Comparison of ENCODE assay signal across 16 cellular contexts in genomic region chr5:89230178-89230577, GRCh38.
DNase-seq lines count a peak whose midpoint lies in the region; ATAC-seq, FAIRE-seq and TF ChIP-seq lines count a peak whose summit lies in the region.
"Had no signal": no experiment of that assay in that cellular context is flagged by ENCODE, and none has a peak within 500 bp of the region (broad histone marks: within the 10 kb centered on the region; RNA-seq: fewer than 3 reads in every experiment).

No MANE protein-coding gene starts in this region.

- H3K4me2 ChIP-seq in GM12878 (ENCODE audit: control insufficient read depth, insufficient read depth) (no peak overlapping the region), neuronal stem cell (ENCODE audit: insufficient read depth, low read length, poor library complexity, severe bottlenecking) (no peak overlapping the region)

- H3K4me3 ChIP-seq in GM12865 (ENCODE audit: low read depth, low read length), result no peak overlapping the region
- H3K4me3 ChIP-seq in GM12878, result no peak overlapping the region
- no peak overlapping the region for H3K4me3 ChIP-seq in neuronal stem cell (ENCODE audit: low read length in 2 of 2)
- H3K4me3 ChIP-seq in MG63, result no peak overlapping the region
- H3K4me3 ChIP-seq: GM23248 had no signal

- CTCF ChIA-PET in GM12878 (lab: Yijun Ruan, JAX), result interaction anchor here (0.9 to 4.7 kb wide), 3 partner anchors 13 to 500 kb away, joined by 3 to 20 read pairs (median 3); no protein-coding TSS in a partner anchor

- no peaks in the 10 kb centered on the region for H3K79me2 ChIP-seq in GM12878 (ENCODE audit: control insufficient read depth, insufficient read depth, low read length)

- intact Hi-C loops in GM12878 (cut with micrococcal nuclease; ENCODE audit: unreplicated experiment), result loop anchor here (5.0 kb wide), 3 partner anchors 52 to 403 kb away; no protein-coding TSS in a partner anchor

- DNase-seq in GM12865 (ENCODE audit: low read depth) (peak; percentile 9), GM12878 (ENCODE audit: low read depth, low spot score) (no peak), neuronal stem cell (ENCODE audit: low spot score) (no peak), NOMO-1 treated with dmso at 0.1 percent for 144 hours (lab: John Stamatoyannopoulos, UW; ENCODE audit: unreplicated experiment) (no peak), MG63 (no peak)
- no peak for DNase-seq in stimulated activated naive CD8-positive, alpha-beta T cell treated with anti-CD3 and anti-CD28 coated beads, Interleukin-15, amount 100 ng/mL, for 72 hours
- DNase-seq in activated CD4-positive, alpha-beta T cell treated with anti-CD3 and anti-CD28 coated beads, Interleukin-2, amount 50 U/mL, for 48 hours, result no peak
- DNase-seq: C1 segment of cervical spinal cord; Calu3; CD4-positive, alpha-beta T cell; DMS 273 treated with DMSO at 0.1 percent for 48 hours; GM23248; H7 had no signal

- no peak overlapping the region for H2BK120ac ChIP-seq in neuronal stem cell (ENCODE audit: low read depth, low read length)

- no peaks in the 10 kb centered on the region for H3K79me1 ChIP-seq in neuronal stem cell (ENCODE audit: low read depth, low read length)

- H3K36me3 ChIP-seq in GM12878 (ENCODE audit: control insufficient read depth in 2 of 2, insufficient read depth in 2 of 2, low read length in 1 of 2) (no peaks in the 10 kb centered on the region), neuronal stem cell (replicated peaks in 1 of 2; ENCODE audit: control insufficient read depth in 2 of 2, insufficient read depth in 2 of 2, low read length in 2 of 2) (no peaks in the 10 kb centered on the region), MG63 (no peaks in the 10 kb centered on the region)

- H3K4me1 Mint-ChIP-seq in stimulated activated naive CD8-positive, alpha-beta T cell treated with anti-CD3 and anti-CD28 coated beads, Interleukin-15, amount 100 ng/mL, for 72 hours, result no peaks in the 10 kb centered on the region

- H2AK5ac ChIP-seq in neuronal stem cell (ENCODE audit: low read depth, low read length), result no peak overlapping the region

- no peak overlapping the region for H4K8ac ChIP-seq in neuronal stem cell (ENCODE audit: low read depth, low read length)

- H3K27ac Mint-ChIP-seq in stimulated activated naive CD8-positive, alpha-beta T cell treated with anti-CD3 and anti-CD28 coated beads, Interleukin-15, amount 100 ng/mL, for 72 hours, result no peak overlapping the region
- H3K27ac Mint-ChIP-seq: B cell; CD4-positive, alpha-beta T cell had no signal

- WGBS in GM12878 (ENCODE audit: insufficient coverage, insufficient replicate concordance, low lambda C conversion rate, missing lambda C conversion rate), result 70% methylated on average over 2 of the region's 2 CpGs
- no CpG with 5 or more reads among the region's 2 CpGs for WGBS in neuronal stem cell (ENCODE audit: extremely low coverage in 2 of 2, insufficient read length in 2 of 2, insufficient replicate concordance in 1 of 2), 2 donors

- H3K18ac ChIP-seq in neuronal stem cell (ENCODE audit: low read length), result peak overlapping the region; percentile 72

- RAD21 ChIA-PET in GM12878 (lab: Charles Lee; ENCODE audit: unreplicated experiment), result interaction anchor here (0.9 to 5.3 kb wide), 9 partner anchors 16 to 501 kb away, joined by 3 to 34 read pairs (median 10); no protein-coding TSS in a partner anchor

- TF ChIP-seq CTCF in GM12865 (IDR thresholded peaks at IDR 0.05; ENCODE audit: insufficient read depth, low read depth, low read length, missing control alignments) (no peak), GM12878 (IDR thresholded peaks at IDR 0.05 in 2 of 3, conservative IDR thresholded peaks at IDR 0.05 in 1 of 3; ENCODE audit: control insufficient read depth in 2 of 3, extremely low read depth in 1 of 3, insufficient read depth in 1 of 3, low read depth in 3 of 3, low read length in 3 of 3) (no peak)

- H3K14ac ChIP-seq in neuronal stem cell (ENCODE audit: low read length), result no peak overlapping the region

- H3K27me3 ChIP-seq in GM12878 (replicated peaks in 1 of 2; ENCODE audit: control insufficient read depth in 2 of 2, insufficient read depth in 2 of 2, low read length in 1 of 2) (no peaks in the 10 kb centered on the region), neuronal stem cell (ENCODE audit: control insufficient read depth in 3 of 3, insufficient read depth in 3 of 3, low read depth in 1 of 3, low read length in 3 of 3) (no peaks in the 10 kb centered on the region), MG63 (no peaks in the 10 kb centered on the region)

- H3K9me3 Mint-ChIP-seq in stimulated activated naive CD8-positive, alpha-beta T cell treated with anti-CD3 and anti-CD28 coated beads, Interleukin-15, amount 100 ng/mL, for 72 hours, result no peaks in the 10 kb centered on the region

- no peak overlapping the region for H3K9ac ChIP-seq in GM12878 (ENCODE audit: control insufficient read depth, insufficient read depth, low read length)
- no peak overlapping the region for H3K9ac ChIP-seq in neuronal stem cell (ENCODE audit: low read depth, low read length, poor library complexity)
- H3K9ac ChIP-seq: GM23248 had no signal

- SMC1A ChIA-PET in GM12878 (lab: Charles Lee; ENCODE audit: uncharacterized antibody, unreplicated experiment), result interaction anchor here (1.2 to 5.6 kb wide), 15 partner anchors 14 to 501 kb away, joined by 3 to 55 read pairs (median 12); no protein-coding TSS in a partner anchor

- H3K9me3 ChIP-seq in GM12878 (replicated peaks; ENCODE audit: control insufficient read depth, insufficient read depth, low read length) (peaks cover 24% of the 10 kb centered on the region), neuronal stem cell (replicated peaks in 1 of 2; ENCODE audit: control insufficient read depth in 2 of 2, insufficient read depth in 1 of 2, low read depth in 1 of 2, low read length in 2 of 2) (no peaks in the 10 kb centered on the region), MG63 (no peaks in the 10 kb centered on the region)

- H2AFZ ChIP-seq in GM12878 (ENCODE audit: control insufficient read depth, low read depth, low read length) (no peak overlapping the region; the same call in 1 of the 2 replicates), neuronal stem cell (ENCODE audit: low read length) (no peak overlapping the region)
- H2AFZ ChIP-seq: GM23248 had no signal

- no peak overlapping the region for H3K4ac ChIP-seq in neuronal stem cell (ENCODE audit: low read length)

- no peak for FAIRE-seq in GM12878 (lab: Jason Lieb, UNC)
- FAIRE-seq: A204.1 had no signal

- no peaks in the 10 kb centered on the region for H4K20me1 ChIP-seq in GM12878 (ENCODE audit: control insufficient read depth, insufficient read depth)

- ATAC-seq in GM12878 (peak; percentile 8), GM18870 (IDR thresholded peaks at IDR 0.05; ENCODE audit: unreplicated experiment) (no peak)
- ATAC-seq in stimulated activated naive CD8-positive, alpha-beta T cell treated with anti-CD3 and anti-CD28 coated beads, Interleukin-15, amount 100 ng/mL, for 72 hours, result peak; percentile 31

- TF ChIP-seq POLR2A in GM12878 (IDR thresholded peaks at IDR 0.05; ENCODE audit: low read depth, low read length), result no peak

- no peak for TF ChIP-seq RAD21 in GM12878 (IDR thresholded peaks at IDR 0.05; ENCODE audit: insufficient read depth, low read depth, low read length)

- H3K4me1 ChIP-seq in GM12878 (ENCODE audit: control insufficient read depth, insufficient read depth, low read length) (peaks cover 43% of the 10 kb centered on the region), neuronal stem cell (ENCODE audit: control insufficient read depth in 2 of 2, insufficient read depth in 1 of 2, low read depth in 1 of 2, low read length in 2 of 2) (no peaks in the 10 kb centered on the region)

- in situ Hi-C loops in GM12878 (cut with MboI), result loop anchor here (5.0 kb wide), 2 partner anchors 72 to 112 kb away; no protein-coding TSS in a partner anchor

- no peaks in the 10 kb centered on the region for H3K27me3 Mint-ChIP-seq in stimulated activated naive CD8-positive, alpha-beta T cell treated with anti-CD3 and anti-CD28 coated beads, Interleukin-15, amount 100 ng/mL, for 72 hours
- H3K27me3 Mint-ChIP-seq: B cell; CD4-positive, alpha-beta T cell had no signal

- TF ChIP-seq EP300 in GM12878 (IDR thresholded peaks at IDR 0.05; ENCODE audit: borderline replicate concordance in 1 of 2, control insufficient read depth in 1 of 2, low read depth in 2 of 2, low read length in 2 of 2), result no peak

- no peak overlapping the region for H2BK15ac ChIP-seq in neuronal stem cell (ENCODE audit: low read length)

- peak overlapping the region; percentile 26 for H2BK12ac ChIP-seq in neuronal stem cell (ENCODE audit: low read length)

- no peak overlapping the region for H4K91ac ChIP-seq in neuronal stem cell (ENCODE audit: low read depth, low read length, poor library complexity)

- POLR2A ChIA-PET in GM12878 (lab: Charles Lee), result no interaction called here

- peak overlapping the region; percentile 72 for H3K27ac ChIP-seq in GM12878 (ENCODE audit: control insufficient read depth, insufficient read depth)
- no peak overlapping the region for H3K27ac ChIP-seq in neuronal stem cell (replicated peaks; ENCODE audit: low read length)
- H3K27ac ChIP-seq: GM23248 had no signal

- no peak overlapping the region for H3K4me3 Mint-ChIP-seq in stimulated activated naive CD8-positive, alpha-beta T cell treated with anti-CD3 and anti-CD28 coated beads, Interleukin-15, amount 100 ng/mL, for 72 hours
- H3K4me3 Mint-ChIP-seq: B cell; CD4-positive, alpha-beta T cell had no signal

- H2BK5ac ChIP-seq in neuronal stem cell (ENCODE audit: low read length), result no peak overlapping the region

- BruUV-seq in GM12878 (replicated peaks; lab: Mats Ljungman, UMichigan), result no TSS peak

- peak overlapping the region; percentile 39 for H3K23ac ChIP-seq in neuronal stem cell (ENCODE audit: low read depth, low read length, poor library complexity)

TF ChIP-seq in GM12878, 131 proteins besides CTCF, POLR2A, EP300 and RAD21 (continues in another document):
- TF ChIP-seq SPI1 (IDR thresholded peaks at IDR 0.05; ENCODE audit: borderline replicate concordance, insufficient read depth, low read depth, low read length), result no peak
